8 cellular contexts compared by ENCODE assay signal in the genomic region with DNA sequence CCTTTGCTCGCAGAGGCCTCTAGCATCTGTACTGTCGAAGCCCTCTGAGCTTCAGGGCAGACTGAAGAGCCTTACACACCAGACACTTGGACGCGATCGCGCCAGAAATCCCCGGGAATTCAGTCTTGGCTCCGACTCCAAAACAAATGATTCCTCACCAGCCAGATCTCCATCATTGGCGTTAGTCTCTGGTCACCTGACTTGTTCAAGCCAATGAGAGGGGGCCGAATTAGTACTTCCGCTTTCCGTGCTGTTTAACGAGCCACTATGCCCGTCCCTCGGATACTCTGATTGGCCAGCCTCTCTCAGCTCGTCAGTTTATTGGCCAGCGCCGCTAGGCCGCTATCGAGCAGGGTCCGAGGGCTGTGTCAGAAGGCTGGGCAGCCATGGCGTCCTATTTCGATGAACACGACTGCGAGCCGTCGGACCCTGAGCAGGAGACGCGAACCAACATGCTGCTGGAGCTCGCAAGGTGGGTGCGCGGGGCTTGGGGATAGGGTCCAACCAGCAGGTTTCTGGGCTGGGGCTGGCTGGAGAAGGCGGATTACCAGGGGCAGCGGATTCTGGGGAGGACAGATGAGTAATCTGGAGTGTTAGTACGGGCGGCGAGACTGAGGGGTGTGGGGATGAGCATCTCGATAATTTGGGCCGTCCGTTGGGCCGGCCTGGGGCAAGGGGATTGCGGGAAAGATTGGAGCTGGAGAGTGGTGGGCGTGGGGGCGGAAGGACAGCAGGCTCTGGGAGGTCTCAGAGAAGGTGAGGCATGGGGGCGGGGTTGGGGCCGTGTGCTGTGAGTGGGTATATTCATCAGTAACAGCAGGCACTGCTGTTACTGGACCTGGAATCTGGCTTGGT. TPM values are rescaled to one million over a fixed set of nuclear protein-coding genes. Genes with fewer than 3 reads are reported as not detected.
DNase-seq lines count a peak whose midpoint lies in the region; ATAC-seq and TF ChIP-seq lines count a peak whose summit lies in the region.

A gene with protein sequence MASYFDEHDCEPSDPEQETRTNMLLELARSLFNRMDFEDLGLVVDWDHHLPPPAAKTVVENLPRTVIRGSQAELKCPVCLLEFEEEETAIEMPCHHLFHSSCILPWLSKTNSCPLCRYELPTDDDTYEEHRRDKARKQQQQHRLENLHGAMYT (plus strand): TSS at position 368 of the 855 bp plus-strand sequence. CDS start 19 bp downstream, at position 387.

- H4K20me1 ChIP-seq in fibroblast of lung (ENCODE audit: control insufficient read depth, extremely low read depth, insufficient read depth, low read length), result no peaks in the 10 kb centered on the region

- peak within 1 kb of the TSS; percentile 86 for H3K9ac ChIP-seq in fibroblast of lung (ENCODE audit: insufficient read depth, low read length)

- POLR2A ChIA-PET in RWPE1 (lab: Yijun Ruan, JAX; ENCODE audit: low non-redundant PET), result interaction anchor here (0.5 to 1.5 kb wide), 4 partner anchors 10 to 213 kb away, joined by 3 to 6 read pairs (median 4); partner anchors contain the start of gene VAMP8
- POLR2A ChIA-PET in naive thymus-derived CD4-positive, alpha-beta T cell (lab: Charles Lee), result interaction anchor here (0.9 to 5.3 kb wide), 18 partner anchors 9 to 845 kb away, joined by 3 to 85 read pairs (median 8); partner anchors contain the start of genes C2orf68, ELMOD3, GGCX and KDM3A

- H3K27me3 Mint-ChIP-seq in activated T-helper 17 cell treated with anti-CD3 and anti-CD28 coated beads, Interleukin-2, amount 50 U/mL, for 72 hours, result no peaks in the 10 kb centered on the region
- H3K27me3 Mint-ChIP-seq in naive thymus-derived CD4-positive, alpha-beta T cell, result no peaks in the 10 kb centered on the region
- no peaks in the 10 kb centered on the region for H3K27me3 Mint-ChIP-seq in stimulated activated naive B cell treated with anti-CD40 and anti-IgM and Interleukin-4, amounts not matched to agents 10 μg/mL and 1 μg/mL and 100 μg/mL, for 72 hours

- peaks cover 26% of the 10 kb centered on the region for H3K79me2 ChIP-seq in fibroblast of lung (ENCODE audit: control insufficient read depth, insufficient read depth, low read length)

- H3K4me3 ChIP-seq in LNCaP clone FGC (ENCODE audit: low read depth, low read length) (peak within 1 kb of the TSS; percentile 58), fibroblast of lung (replicated peaks in 1 of 4; ENCODE audit: control extremely low read depth in 1 of 4, insufficient read depth in 1 of 4, low read depth in 3 of 4, low read length in 4 of 4) (peak within 1 kb of the TSS; percentile 49 to 95 (median 81))
- peak within 1 kb of the TSS; percentile 89 for H3K4me3 ChIP-seq in naive thymus-derived CD4-positive, alpha-beta T cell (ENCODE audit: low read length)

- H3K27ac Mint-ChIP-seq in activated T-helper 17 cell treated with anti-CD3 and anti-CD28 coated beads, Interleukin-2, amount 50 U/mL, for 72 hours, result peak within 1 kb of the TSS; percentile 100
- peak within 1 kb of the TSS; percentile 93 to 99 (median 97) for H3K27ac Mint-ChIP-seq in naive thymus-derived CD4-positive, alpha-beta T cell
- H3K27ac Mint-ChIP-seq in stimulated activated naive B cell treated with anti-CD40 and anti-IgM and Interleukin-4, amounts not matched to agents 10 μg/mL and 1 μg/mL and 100 μg/mL, for 72 hours, result peak within 1 kb of the TSS; percentile 99

- H3K4me1 ChIP-seq in fibroblast of lung (ENCODE audit: control insufficient read depth, extremely low read depth, insufficient read depth, low read length), result peaks cover 28% of the 10 kb centered on the region
- H3K4me1 ChIP-seq in naive thymus-derived CD4-positive, alpha-beta T cell (ENCODE audit: control insufficient read depth in 2 of 2, insufficient read depth in 2 of 2, low read length in 2 of 2), result peaks cover 15 to 16% of the 10 kb centered on the region in 2 donors

- ATAC-seq in activated T-helper 17 cell treated with anti-CD3 and anti-CD28 coated beads, Interleukin-2, amount 50 U/mL, for 72 hours (replicated peaks), result peak; percentile 99
- peak; percentile 99 for ATAC-seq in naive thymus-derived CD4-positive, alpha-beta T cell
- peak; percentile 99 to 100 for ATAC-seq in stimulated activated naive B cell treated with anti-CD40 and anti-IgM and Interleukin-4, amounts not matched to agents 10 μg/mL and 1 μg/mL and 100 μg/mL, for 72 hours (replicated peaks)

- no peaks in the 10 kb centered on the region for H3K9me3 ChIP-seq in fibroblast of lung (ENCODE audit: control insufficient read depth, insufficient read depth, low read depth, low read length)
- H3K9me3 ChIP-seq in naive thymus-derived CD4-positive, alpha-beta T cell (ENCODE audit: control insufficient read depth in 2 of 3, low read length in 3 of 3), result no peaks in the 10 kb centered on the region

- H3K4me2 ChIP-seq in fibroblast of lung (ENCODE audit: extremely low read depth, insufficient read depth, low read length), result peak within 1 kb of the TSS; percentile 84

- peak within 1 kb of the TSS; percentile 51 for H2AFZ ChIP-seq in fibroblast of lung (ENCODE audit: low read length)

- H3K4me1 Mint-ChIP-seq in activated T-helper 17 cell treated with anti-CD3 and anti-CD28 coated beads, Interleukin-2, amount 50 U/mL, for 72 hours, result peaks cover 15% of the 10 kb centered on the region
- peaks cover 25 to 47% (median 34%) of the 10 kb centered on the region in 7 donors for H3K4me1 Mint-ChIP-seq in naive thymus-derived CD4-positive, alpha-beta T cell
- peaks cover 30 to 46% of the 10 kb centered on the region in 2 donors for H3K4me1 Mint-ChIP-seq in stimulated activated naive B cell treated with anti-CD40 and anti-IgM and Interleukin-4, amounts not matched to agents 10 μg/mL and 1 μg/mL and 100 μg/mL, for 72 hours

- intact Hi-C loops in naive thymus-derived CD4-positive, alpha-beta T cell (cut with micrococcal nuclease), result loop anchor here (1.0 to 2.0 kb wide), 10 partner anchors 8 to 267 kb away; partner anchors contain the start of genes C2orf68 (in 2 of the 2), GGCX (in 2 of the 2), SH2D6 (in 2 of the 2) and MAT2A (in 1 of the 2)

- CTCF ChIA-PET in RWPE1 (lab: Yijun Ruan, JAX), result interaction anchor here (0.6 to 1.6 kb wide), 2 partner anchors 9 to 209 kb away, joined by 3 read pairs; no protein-coding TSS in a partner anchor
- CTCF ChIA-PET in naive thymus-derived CD4-positive, alpha-beta T cell (lab: Charles Lee), result interaction anchor here (0.6 to 0.7 kb wide), 3 partner anchors 16 to 637 kb away, joined by 3 to 5 read pairs (median 3); no protein-coding TSS in a partner anchor

- DNase-seq in Daoy (ENCODE audit: low read depth) (peak; percentile 98), GOT3 (lab: John Stamatoyannopoulos, UW) (peak; percentile 81), LNCaP clone FGC (ENCODE audit: low read depth) (peak; percentile 98), RWPE1 (ENCODE audit: low spot score) (peak; percentile 97), fibroblast of lung (ENCODE audit: low read depth in 2 of 2) (peak; percentile 99)
- DNase-seq in naive thymus-derived CD4-positive, alpha-beta T cell, result peak; percentile 65 to 95 (median 90)
- peak; percentile 92 for DNase-seq in stimulated activated naive B cell treated with anti-CD40 and anti-IgM and Interleukin-4, amounts not matched to agents 10 μg/mL and 1 μg/mL and 100 μg/mL, for 72 hours

- peak within 1 kb of the TSS; percentile 100 for H3K4me3 Mint-ChIP-seq in activated T-helper 17 cell treated with anti-CD3 and anti-CD28 coated beads, Interleukin-2, amount 50 U/mL, for 72 hours
- H3K4me3 Mint-ChIP-seq in naive thymus-derived CD4-positive, alpha-beta T cell, result peak within 1 kb of the TSS; percentile 93 to 100 (median 98)
- peak within 1 kb of the TSS; percentile 90 to 100 for H3K4me3 Mint-ChIP-seq in stimulated activated naive B cell treated with anti-CD40 and anti-IgM and Interleukin-4, amounts not matched to agents 10 μg/mL and 1 μg/mL and 100 μg/mL, for 72 hours

- H3K36me3 Mint-ChIP-seq in activated T-helper 17 cell treated with anti-CD3 and anti-CD28 coated beads, Interleukin-2, amount 50 U/mL, for 72 hours (ENCODE audit: low read depth), result peaks cover 45% of the 10 kb centered on the region
- peaks cover 0 to 6% (median 0%) of the 10 kb centered on the region in 5 donors for H3K36me3 Mint-ChIP-seq in naive thymus-derived CD4-positive, alpha-beta T cell
- peaks cover 10 to 13% of the 10 kb centered on the region in 2 donors for H3K36me3 Mint-ChIP-seq in stimulated activated naive B cell treated with anti-CD40 and anti-IgM and Interleukin-4, amounts not matched to agents 10 μg/mL and 1 μg/mL and 100 μg/mL, for 72 hours

- H3K36me3 ChIP-seq in fibroblast of lung (ENCODE audit: control insufficient read depth, insufficient read depth, low read length), result peaks cover 21% of the 10 kb centered on the region
- peaks cover 0 to 22% (median 0%) of the 10 kb centered on the region in 3 experiments for H3K36me3 ChIP-seq in naive thymus-derived CD4-positive, alpha-beta T cell (ENCODE audit: control insufficient read depth in 2 of 3, insufficient read depth in 3 of 3, low read length in 3 of 3)

- TF ChIP-seq CTCF in LNCaP clone FGC (IDR thresholded peaks at IDR 0.05; ENCODE audit: control insufficient read depth, extremely low read depth, insufficient read depth), result no peak
- no peak for TF ChIP-seq CTCF in RWPE1 (conservative IDR thresholded peaks at IDR 0.05; ENCODE audit: low read depth)
- TF ChIP-seq CTCF in fibroblast of lung (conservative IDR thresholded peaks at IDR 0.05 in 1 of 2, IDR thresholded peaks at IDR 0.05 in 1 of 2; ENCODE audit: low read depth in 1 of 2, low read length in 2 of 2), result no peak

- H3K27me3 ChIP-seq in fibroblast of lung (ENCODE audit: control insufficient read depth, insufficient read depth, low read length), result no peaks in the 10 kb centered on the region
- no peaks in the 10 kb centered on the region for H3K27me3 ChIP-seq in naive thymus-derived CD4-positive, alpha-beta T cell (ENCODE audit: control insufficient read depth in 2 of 2, insufficient read depth in 2 of 2, low read length in 2 of 2)

- no peaks in the 10 kb centered on the region for H3K9me3 Mint-ChIP-seq in activated T-helper 17 cell treated with anti-CD3 and anti-CD28 coated beads, Interleukin-2, amount 50 U/mL, for 72 hours
- peaks cover 0 to 2% (median 0%) of the 10 kb centered on the region in 11 donors for H3K9me3 Mint-ChIP-seq in naive thymus-derived CD4-positive, alpha-beta T cell
- H3K9me3 Mint-ChIP-seq in stimulated activated naive B cell treated with anti-CD40 and anti-IgM and Interleukin-4, amounts not matched to agents 10 μg/mL and 1 μg/mL and 100 μg/mL, for 72 hours, result no peaks in the 10 kb centered on the region

- peak within 1 kb of the TSS; percentile 96 for H3K27ac ChIP-seq in RWPE1
- H3K27ac ChIP-seq in fibroblast of lung (ENCODE audit: insufficient read depth, low read length), result peak within 1 kb of the TSS; percentile 88
- peak within 1 kb of the TSS; percentile 88 for H3K27ac ChIP-seq in naive thymus-derived CD4-positive, alpha-beta T cell (ENCODE audit: low read depth, low read length)

RNA-seq across cellular contexts. Expression of the gene that starts here (rescaled TPM):
- 314 and 360 TPM in 2 replicates for total RNA-seq in Daoy (2014; rRNA removed; shearing (Covaris generic))
- total RNA-seq in activated T-helper 17 cell treated with anti-CD3 and anti-CD28 coated beads, Interleukin-2, amount 50 U/mL, for 72 hours, result 100 to 1,000 TPM; 116 to 156 TPM
- total RNA-seq in fibroblast of lung, result 187 and 247 TPM in 2 replicates
- polyA plus RNA-seq in fibroblast of lung, result 276 and 289 TPM in 2 replicates
- 299 and 322 TPM in 2 replicates for polyA plus RNA-seq in fibroblast of lung (2012)
- polyA minus RNA-seq in fibroblast of lung (ENCODE audit: low replicate concordance), result 307 and 355 TPM in 2 replicates
- total RNA-seq in naive thymus-derived CD4-positive, alpha-beta T cell, result 100 to 1,000 TPM in 1 of 5 experiments, 10 to 100 TPM in 4; 38.5 to 118 (median 61.4) TPM
- polyA plus RNA-seq in naive thymus-derived CD4-positive, alpha-beta T cell, result 100 to 1,000 TPM; 168 to 175 TPM

Comparison
In these comparisons a context has a peak if more than half of its experiments do, and no peak if none do; other contexts are left out.
1. Peak in every context shown above with its lines: DNase-seq, ATAC-seq, H3K4me3 ChIP-seq and H3K27ac ChIP-seq.